1 cellular context compared by ENCODE assay signal in the genomic region with DNA sequence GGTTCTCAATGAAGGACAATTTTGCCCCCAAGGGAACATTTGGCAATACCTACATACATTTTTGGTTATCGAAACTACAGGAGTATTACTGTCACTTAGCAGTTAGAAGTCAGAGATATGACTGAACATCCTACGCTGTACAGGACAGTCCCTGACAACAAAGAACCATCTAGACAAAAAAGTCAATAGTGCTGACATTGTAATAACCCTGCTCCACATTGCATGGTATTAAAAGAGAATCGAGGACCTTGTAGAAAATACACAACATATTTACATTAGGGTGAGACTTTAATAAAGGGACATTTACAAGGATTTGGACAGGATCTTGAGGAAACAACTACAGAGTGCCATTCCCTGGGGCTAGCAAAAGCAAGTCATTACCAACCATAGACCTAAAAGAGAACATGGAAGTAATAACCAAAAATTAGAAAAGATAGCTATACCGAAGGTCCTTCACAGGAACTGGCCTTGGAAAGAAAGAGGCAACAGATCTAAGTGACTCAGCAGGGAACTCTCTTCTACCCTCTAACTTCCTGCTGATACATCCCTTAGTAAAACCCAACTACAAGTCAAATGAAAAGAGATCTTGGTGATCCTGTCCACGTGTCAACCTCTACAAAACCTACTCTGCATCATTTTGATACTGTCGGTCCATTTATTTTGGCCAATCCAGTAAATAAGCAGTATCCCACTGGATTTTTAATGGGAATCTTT.
TF ChIP-seq lines count a peak whose summit lies in the region.

No MANE protein-coding gene starts in this region.

TF ChIP-seq in HepG2, 621 proteins besides CTCF, POLR2A, EP300 and RAD21:
- TF ChIP-seq ZNF512 (CRISPR knock-in tag; IDR thresholded peaks at IDR 0.05) (no peak), CREM (IDR thresholded peaks at IDR 0.05) (no peak), CREM (CRISPR knock-in tag; IDR thresholded peaks at IDR 0.05) (no peak), ZNF451 (CRISPR knock-in tag; IDR thresholded peaks at IDR 0.05) (no peak), MAFK (conservative IDR thresholded peaks at IDR 0.05 in 1 of 2, IDR thresholded peaks at IDR 0.05 in 1 of 2; ENCODE audit: low read length in 2 of 2) (peak; percentile 43 to 75; a peak in 3 of 4 replicates), CBX5 (CRISPR knock-in tag; IDR thresholded peaks at IDR 0.05; ENCODE audit: borderline replicate concordance) (no peak), ZNF3 (CRISPR knock-in tag; IDR thresholded peaks at IDR 0.05) (no peak), ZNF383 (CRISPR knock-in tag; IDR thresholded peaks at IDR 0.05; ENCODE audit: borderline replicate concordance) (no peak), ZNF10 (CRISPR knock-in tag; IDR thresholded peaks at IDR 0.05; ENCODE audit: borderline replicate concordance, low read depth) (no peak), MEIS1 (CRISPR knock-in tag; IDR thresholded peaks at IDR 0.05; ENCODE audit: borderline replicate concordance) (no peak), JUN (CRISPR knock-in tag; IDR thresholded peaks at IDR 0.05) (no peak), ZFP36L1 (CRISPR knock-in tag; IDR thresholded peaks at IDR 0.05) (no peak), MAFF (IDR thresholded peaks at IDR 0.05; ENCODE audit: low read depth, low read length) (peak; percentile 67), ZFP37 (CRISPR knock-in tag; IDR thresholded peaks at IDR 0.05; ENCODE audit: borderline replicate concordance) (no peak)
TF ChIP-seq in HepG2: peak in this region for 2.
